Comparison of ENCODE assay signal across 12 cellular contexts in genomic region chr4:161581262-161581661, GRCh38.
DNase-seq lines count a peak whose midpoint lies in the region; ATAC-seq and TF ChIP-seq lines count a peak whose summit lies in the region.
"Had no signal": no experiment of that assay in that cellular context is flagged by ENCODE, and none has a peak within 500 bp of the region (broad histone marks: within the 10 kb centered on the region; RNA-seq: fewer than 3 reads in every experiment).

No MANE protein-coding gene starts in this region.

- H4K91ac ChIP-seq in H9 (ENCODE audit: insufficient read length, low read depth, low read length): no peak overlapping the region

- H3K4me1 Mint-ChIP-seq in H9: peaks cover 10 to 16% of the 10 kb centered on the region in 2 experiments
- H3K4me1 Mint-ChIP-seq: activated CD8-positive, alpha-beta memory T cell treated with anti-CD3 and anti-CD28 coated beads, Interleukin-2, amount 10 ng/mL, durations not matched to agents 7 days and 5 days had no signal

- no peak overlapping the region for H3K4me3 Mint-ChIP-seq in H9
- H3K4me3 Mint-ChIP-seq: activated CD8-positive, alpha-beta memory T cell treated with anti-CD3 and anti-CD28 coated beads, Interleukin-2, amount 10 ng/mL, durations not matched to agents 7 days and 5 days; brain; T-helper 1 cell treated with Interleukin-12 subunit alpha and Interleukin-12 subunit beta and Interleukin-4 antibody, amounts not matched to agents 30 μg/mL and 1 μg/mL, for 36 hours had no signal

- no peak overlapping the region for H3K9ac ChIP-seq in H9 (ENCODE audit: extremely low read depth, insufficient read length, low read length)

- H2BK12ac ChIP-seq in H9 (ENCODE audit: insufficient read length, low read depth, low read length): no peak overlapping the region

- no peak overlapping the region for H3K27ac ChIP-seq in H9 (ENCODE audit: insufficient read length, low read depth, low read length)
- no peak overlapping the region for H3K27ac ChIP-seq in gastroesophageal sphincter
- H3K27ac ChIP-seq: foreskin keratinocyte had no signal

- no peak overlapping the region for H2BK20ac ChIP-seq in H9 (ENCODE audit: low read depth, low read length, poor library complexity, severe bottlenecking)

- peak; percentile 51 for DNase-seq in AG10803 (ENCODE audit: low read depth)
- DNase-seq in H9: no peak
- DNase-seq in OCI-M1 (lab: John Stamatoyannopoulos, UW): peak; percentile 91
- peak; percentile 14 for DNase-seq in fibroblast of pulmonary artery (ENCODE audit: low read depth)
- DNase-seq in midbrain (lab: John Stamatoyannopoulos, UW): no peak
- no peak for DNase-seq in NCI-H1417 (lab: John Stamatoyannopoulos, UW)
- DNase-seq in DMS79 treated with DMSO at 0.1 percent for 48 hours (lab: John Stamatoyannopoulos, UW): no peak
- DNase-seq: activated CD8-positive, alpha-beta memory T cell treated with anti-CD3 and anti-CD28 coated beads, Interleukin-2, amount 10 ng/mL, durations not matched to agents 7 days and 5 days had no signal

- H3K27me3 ChIP-seq in H9 (ENCODE audit: insufficient read depth, low read length): no peaks in the 10 kb centered on the region
- H3K27me3 ChIP-seq in gastroesophageal sphincter: no peaks in the 10 kb centered on the region
- H3K27me3 ChIP-seq: foreskin keratinocyte had no signal

- no peak overlapping the region for H2BK120ac ChIP-seq in H9 (ENCODE audit: low read depth, low read length, poor library complexity, severe bottlenecking)

- H3K56ac ChIP-seq in H9 (ENCODE audit: insufficient read length, low read depth, low read length): no peak overlapping the region

- no peak for ATAC-seq in gastroesophageal sphincter
- ATAC-seq: activated CD8-positive, alpha-beta memory T cell treated with anti-CD3 and anti-CD28 coated beads, Interleukin-2, amount 10 ng/mL, durations not matched to agents 7 days and 5 days; foreskin keratinocyte had no signal

- no peaks in the 10 kb centered on the region for H3K23me2 ChIP-seq in H9 (ENCODE audit: insufficient read length, low read depth, low read length, poor library complexity, severe bottlenecking)

- TF ChIP-seq CTCF in AG10803 (conservative IDR thresholded peaks at IDR 0.05; ENCODE audit: low read length): no peak
- no peak for TF ChIP-seq CTCF in H9 (conservative IDR thresholded peaks at IDR 0.05)
- TF ChIP-seq CTCF in fibroblast of pulmonary artery (IDR thresholded peaks at IDR 0.05; ENCODE audit: low read length, missing control alignments): no peak
- TF ChIP-seq CTCF in gastroesophageal sphincter (IDR thresholded peaks at IDR 0.05): no peak

- no peaks in the 10 kb centered on the region for H3K79me1 ChIP-seq in H9 (ENCODE audit: insufficient read depth, low read depth, low read length, poor library complexity, severe bottlenecking)

- H3K79me2 ChIP-seq in H9 (ENCODE audit: insufficient read depth, low read length): no peaks in the 10 kb centered on the region

- no peaks in the 10 kb centered on the region for H4K20me1 ChIP-seq in H9 (ENCODE audit: control insufficient read depth, insufficient read depth, insufficient read length)

- no peaks in the 10 kb centered on the region for H3K36me3 ChIP-seq in gastroesophageal sphincter

- H3K18ac ChIP-seq in H9 (ENCODE audit: insufficient read length, low read depth, low read length): no peak overlapping the region

- TF ChIP-seq POLR2A in gastroesophageal sphincter (IDR thresholded peaks at IDR 0.05): no peak

- H3K36me3 Mint-ChIP-seq in H9 (ENCODE audit: insufficient read depth in 1 of 3, low read depth in 3 of 3): no peaks in the 10 kb centered on the region; a peak in 1 of 7 replicates
- H3K36me3 Mint-ChIP-seq: activated CD8-positive, alpha-beta memory T cell treated with anti-CD3 and anti-CD28 coated beads, Interleukin-2, amount 10 ng/mL, durations not matched to agents 7 days and 5 days; brain had no signal

- H2AK5ac ChIP-seq in H9 (ENCODE audit: insufficient read length, low read length): no peak overlapping the region

- no peak overlapping the region for H3K23ac ChIP-seq in H9 (ENCODE audit: insufficient read length, low read depth, low read length)

- no CpG with 5 or more reads among the region's 3 CpGs for WGBS in H9 (ENCODE audit: extremely low coverage, insufficient read length, low lambda C conversion rate)
- 55 to 77% methylated on average over 3 of the region's 3 CpGs for WGBS in gastroesophageal sphincter (ENCODE audit: low coverage in 1 of 2), 2 donors

- H3K9me3 ChIP-seq in H9 (ENCODE audit: control insufficient read depth, low read depth, low read length) (no peaks in the 10 kb centered on the region), gastroesophageal sphincter (no peaks in the 10 kb centered on the region)

- no peak overlapping the region for H3K4me2 ChIP-seq in H9 (ENCODE audit: insufficient read depth, insufficient read length, low read length)

- H3K14ac ChIP-seq in H9 (ENCODE audit: insufficient read depth, low read length): no peak overlapping the region

- H3K4me3 ChIP-seq in AG10803 (ENCODE audit: low read length) (no peak overlapping the region), fibroblast of pulmonary artery (replicated peaks; ENCODE audit: low read depth, low read length) (no peak overlapping the region), gastroesophageal sphincter (no peak overlapping the region)

- no peak overlapping the region for H2BK5ac ChIP-seq in H9 (ENCODE audit: insufficient read length, low read length)

- H2AFZ ChIP-seq in H9 (ENCODE audit: low read length): peak overlapping the region; percentile 11

- no peak overlapping the region for H2BK15ac ChIP-seq in H9 (ENCODE audit: low read depth, low read length)

- H4K8ac ChIP-seq in H9 (replicated peaks; ENCODE audit: insufficient read length, low read depth, low read length): no peak overlapping the region

- no peak overlapping the region for H3K27ac Mint-ChIP-seq in H9
- H3K27ac Mint-ChIP-seq: activated CD8-positive, alpha-beta memory T cell treated with anti-CD3 and anti-CD28 coated beads, Interleukin-2, amount 10 ng/mL, durations not matched to agents 7 days and 5 days; T-helper 1 cell treated with Interleukin-12 subunit alpha and Interleukin-12 subunit beta and Interleukin-4 antibody, amounts not matched to agents 30 μg/mL and 1 μg/mL, for 36 hours had no signal

- no peak overlapping the region for H3T11ph ChIP-seq in H9 (ENCODE audit: low read length)

- H3K4me1 ChIP-seq in H9 (ENCODE audit: insufficient read depth, low read length): no peaks in the 10 kb centered on the region; the same call in 1 of the 2 replicates
- H3K4me1 ChIP-seq in gastroesophageal sphincter: peaks cover 0 to 4% (median 0%) of the 10 kb centered on the region in 3 donors

- no peaks in the 10 kb centered on the region for H3K9me3 Mint-ChIP-seq in H9

- no peak overlapping the region for H4K5ac ChIP-seq in H9 (ENCODE audit: insufficient read length, low read depth, low read length)

- H3K4ac ChIP-seq in H9 (ENCODE audit: low read depth, low read length): no peak overlapping the region

- no peak for TF ChIP-seq EP300 in gastroesophageal sphincter (IDR thresholded peaks at IDR 0.05)

- H3K27me3 Mint-ChIP-seq in H9 (ENCODE audit: low read depth): no peaks in the 10 kb centered on the region
- H3K27me3 Mint-ChIP-seq: activated CD8-positive, alpha-beta memory T cell treated with anti-CD3 and anti-CD28 coated beads, Interleukin-2, amount 10 ng/mL, durations not matched to agents 7 days and 5 days had no signal

Comparison
In these comparisons a context has a peak if more than half of its experiments do, and no peak if none do; other contexts are left out.
1. DNase-seq: peak in AG10803 (single experiment), OCI-M1 (single experiment) and fibroblast of pulmonary artery (single experiment); none in H9 (single experiment), midbrain (single experiment), NCI-H1417 (0 of 3) and DMS79 treated with DMSO at 0.1 percent for 48 hours (single experiment).